Comparison of ENCODE assay signal across 15 cellular contexts in the genomic region with DNA sequence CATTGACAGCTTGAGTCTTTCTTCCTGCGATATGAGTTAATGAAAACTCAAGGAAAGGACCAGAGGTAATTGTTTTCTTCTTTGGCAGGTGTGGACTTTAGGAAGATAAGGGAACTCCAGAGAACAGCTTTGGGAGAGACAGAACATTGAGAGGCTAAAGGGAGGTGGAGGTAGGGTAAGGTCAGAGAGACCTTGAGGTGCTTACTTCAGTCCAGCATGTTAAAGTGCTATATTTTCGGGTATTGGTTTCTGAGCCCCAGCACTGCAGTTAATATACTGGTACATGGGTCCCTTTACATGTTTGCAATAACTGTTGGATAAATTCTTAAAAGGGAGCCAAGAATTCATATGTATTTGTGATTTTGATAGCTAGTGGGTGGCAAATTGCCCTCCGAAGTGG.
DNase-seq lines count a peak whose midpoint lies in the region; ATAC-seq, FAIRE-seq and TF ChIP-seq lines count a peak whose summit lies in the region.
"Had no signal": no experiment of that assay in that cellular context is flagged by ENCODE, and none has a peak within 500 bp of the region (broad histone marks: within the 10 kb centered on the region; RNA-seq: fewer than 3 reads in every experiment).

No MANE protein-coding gene starts in this region.

- H3K9me3 ChIP-seq in mammary epithelial cell (replicated peaks; ENCODE audit: insufficient read depth, low read length) (peaks cover 4% of the 10 kb centered on the region), ascending aorta (no peaks in the 10 kb centered on the region), left lung (peaks cover 0 to 2% of the 10 kb centered on the region in 2 donors)
- H3K9me3 ChIP-seq: BLaER1 treated with 17β-estradiol and CSF1 and Interleukin-3, amounts not matched to agents 10 nM and 100 nM had no signal

- no peaks in the 10 kb centered on the region for H3K36me3 ChIP-seq in mammary epithelial cell (ENCODE audit: insufficient read depth, low read length)
- no peaks in the 10 kb centered on the region for H3K36me3 ChIP-seq in ascending aorta
- H3K36me3 ChIP-seq in left lung: no peaks in the 10 kb centered on the region
- H3K36me3 ChIP-seq: BLaER1 treated with 17β-estradiol and CSF1 and Interleukin-3, amounts not matched to agents 10 nM and 100 nM had no signal

- H3K4me1 ChIP-seq in mammary epithelial cell (ENCODE audit: insufficient read depth, low read length) (peaks cover 34% of the 10 kb centered on the region), ascending aorta (peaks cover 3 to 9% of the 10 kb centered on the region in 2 donors), left lung (peaks cover 5 to 13% of the 10 kb centered on the region in 2 donors)

- dilution Hi-C loops in mammary epithelial cell (cut with HindIII; ENCODE audit: low sequenced_read_pairs): loop anchor here (25.0 kb wide), 1 partner anchor 300 kb away; no protein-coding TSS in a partner anchor

- TF ChIP-seq POLR2A in H54 (IDR thresholded peaks at IDR 0.05; ENCODE audit: low read depth, low read length): no peak

- no peaks in the 10 kb centered on the region for H3K79me2 ChIP-seq in mammary epithelial cell (ENCODE audit: insufficient read depth, low read length)

- no peak overlapping the region for H3K9ac ChIP-seq in mammary epithelial cell (ENCODE audit: insufficient read depth, low read length)
- H3K9ac ChIP-seq: BLaER1 treated with 17β-estradiol and CSF1 and Interleukin-3, amounts not matched to agents 10 nM and 100 nM had no signal

- H4K20me1 ChIP-seq in mammary epithelial cell (ENCODE audit: insufficient read depth, low read length): no peaks in the 10 kb centered on the region
- H4K20me1 ChIP-seq: BLaER1 treated with 17β-estradiol and CSF1 and Interleukin-3, amounts not matched to agents 10 nM and 100 nM had no signal

- ATAC-seq in left lung: peak; percentile 7
- ATAC-seq in activated CD4-positive, alpha-beta T cell treated with anti-CD3 and anti-CD28 coated beads for 36 hours: no peak
- ATAC-seq: CD8-positive, alpha-beta T cell; GM23338 had no signal

- no peaks in the 10 kb centered on the region for H3K27me3 ChIP-seq in mammary epithelial cell (ENCODE audit: insufficient read depth, low read length)
- no peaks in the 10 kb centered on the region for H3K27me3 ChIP-seq in ascending aorta
- H3K27me3 ChIP-seq in left lung: no peaks in the 10 kb centered on the region
- H3K27me3 ChIP-seq: BLaER1 treated with 17β-estradiol and CSF1 and Interleukin-3, amounts not matched to agents 10 nM and 100 nM had no signal

- intact Hi-C loops in mammary epithelial cell (cut with micrococcal nuclease) (no loop called here), MCF 10A (cut with micrococcal nuclease) (no loop called here), ascending aorta (cut with DNase I) (loop anchor here (5.0 kb wide), 2 partner anchors 105 to 160 kb away; no protein-coding TSS in a partner anchor), left lung (cut with DNase I) (loop anchor here in 1 of 2 donors (5.0 to 10.0 kb wide), 2 partner anchors 53 to 320 kb away; partner anchors contain the start of gene THSD4)
- intact Hi-C loops in activated CD4-positive, alpha-beta T cell treated with anti-CD3 and anti-CD28 coated beads for 36 hours (cut with DNase I, micrococcal nuclease): no loop called here

- no TSS peak for BruUV-seq in mammary epithelial cell (replicated peaks; lab: Mats Ljungman, UMichigan)
- BruUV-seq in MCF 10A (replicated peaks; lab: Mats Ljungman, UMichigan): no TSS peak

- WGBS in mammary epithelial cell (ENCODE audit: low coverage, missing lambda C conversion rate): 96% methylated on average over 2 of the region's 3 CpGs

- CTCF ChIA-PET in mammary epithelial cell (lab: Charles Lee; ENCODE audit: low non-redundant PET) (interaction anchor here (0.7 kb wide), 1 partner anchor 312 kb away, joined by 4 read pairs; no protein-coding TSS in a partner anchor), MCF 10A (lab: Yijun Ruan, JAX) (interaction anchor here (0.6 to 1.2 kb wide), 3 partner anchors 51 to 463 kb away, joined by 3 to 5 read pairs (median 3); partner anchors contain the start of gene THSD4)
- CTCF ChIA-PET in activated CD4-positive, alpha-beta T cell treated with anti-CD3 and anti-CD28 coated beads for 36 hours (lab: Charles Lee): interaction anchor here (0.6 to 0.7 kb wide), 3 partner anchors 241 to 613 kb away, joined by 3 to 4 read pairs (median 4); no protein-coding TSS in a partner anchor

- TF ChIP-seq CTCF in mammary epithelial cell (conservative IDR thresholded peaks at IDR 0.05 in 1 of 2, IDR thresholded peaks at IDR 0.05 in 1 of 2; ENCODE audit: extremely low read depth in 1 of 2, insufficient read depth in 1 of 2, low read depth in 1 of 2, low read length in 2 of 2) (no peak), MCF 10A (IDR thresholded peaks at IDR 0.05; ENCODE audit: unreplicated experiment) (no peak), ascending aorta (IDR thresholded peaks at IDR 0.05) (no peak), left lung (IDR thresholded peaks at IDR 0.05) (no peak), coronary artery (IDR thresholded peaks at IDR 0.05) (no peak)

- H3K27me3 Mint-ChIP-seq in MCF 10A (ENCODE audit: insufficient read depth, unreplicated experiment): no peaks in the 10 kb centered on the region
- peaks cover 4% of the 10 kb centered on the region for H3K27me3 Mint-ChIP-seq in activated CD4-positive, alpha-beta T cell treated with anti-CD3 and anti-CD28 coated beads for 36 hours

- H2AFZ ChIP-seq in mammary epithelial cell (ENCODE audit: low read depth, low read length): no peak overlapping the region
- H2AFZ ChIP-seq: GM23338 had no signal

- POLR2A ChIA-PET in MCF 10A (lab: Yijun Ruan, JAX): no interaction called here
- POLR2A ChIA-PET in activated CD4-positive, alpha-beta T cell treated with anti-CD3 and anti-CD28 coated beads for 36 hours (lab: Charles Lee): no interaction called here

- peak overlapping the region; percentile 51 for H3K27ac ChIP-seq in mammary epithelial cell (ENCODE audit: insufficient read depth, low read depth, low read length)
- H3K27ac ChIP-seq in ascending aorta: peak overlapping the region; percentile 70 to 78
- H3K27ac ChIP-seq in left lung: peak overlapping the region; percentile 6 to 36
- H3K27ac ChIP-seq in coronary artery: no peak overlapping the region
- H3K27ac ChIP-seq: 22Rv1; BLaER1 treated with 17β-estradiol and CSF1 and Interleukin-3, amounts not matched to agents 10 nM and 100 nM had no signal

- H3K4me3 Mint-ChIP-seq in MCF 10A (ENCODE audit: unreplicated experiment): no peak overlapping the region
- H3K4me3 Mint-ChIP-seq in activated CD4-positive, alpha-beta T cell treated with anti-CD3 and anti-CD28 coated beads for 36 hours: no peak overlapping the region
- H3K4me3 Mint-ChIP-seq: B cell; CD8-positive, alpha-beta T cell; GM23338; H9 had no signal

- H3K9me3 Mint-ChIP-seq in MCF 10A (ENCODE audit: unreplicated experiment): peaks cover 9% of the 10 kb centered on the region
- H3K9me3 Mint-ChIP-seq in activated CD4-positive, alpha-beta T cell treated with anti-CD3 and anti-CD28 coated beads for 36 hours (ENCODE audit: low read depth): no peaks in the 10 kb centered on the region
- H3K9me3 Mint-ChIP-seq: H9 had no signal

- no peak overlapping the region for H3K4me2 ChIP-seq in mammary epithelial cell (ENCODE audit: insufficient read depth, low read depth, low read length)
- H3K4me2 ChIP-seq: BLaER1 treated with 17β-estradiol and CSF1 and Interleukin-3, amounts not matched to agents 10 nM and 100 nM; GM23338 had no signal

- DNase-seq in mammary epithelial cell: no peak
- no peak for DNase-seq in MCF 10A (ENCODE audit: unreplicated experiment)
- DNase-seq in ascending aorta (ENCODE audit: low spot score in 2 of 2): no peak
- no peak for DNase-seq in left lung
- DNase-seq in H54 (ENCODE audit: insufficient read length, low spot score): no peak
- DNase-seq in activated CD4-positive, alpha-beta T cell treated with anti-CD3 and anti-CD28 coated beads for 36 hours: no peak
- no peak for DNase-seq in coronary artery (ENCODE audit: low spot score)
- DNase-seq: CD8-positive, alpha-beta T cell; DMS79 treated with DMSO at 0.1 percent for 48 hours; GF-D8; H9 had no signal

- no peak for FAIRE-seq in H54 (lab: Jason Lieb, UNC)

- H3K4me3 ChIP-seq in mammary epithelial cell (replicated peaks in 1 of 3; ENCODE audit: insufficient read depth in 1 of 3, low read depth in 2 of 3, low read length in 3 of 3) (no peak overlapping the region), ascending aorta (no peak overlapping the region), left lung (no peak overlapping the region), coronary artery (no peak overlapping the region)
- H3K4me3 ChIP-seq: BLaER1 treated with 17β-estradiol and CSF1 and Interleukin-3, amounts not matched to agents 10 nM and 100 nM; GM23338 had no signal

- in situ Hi-C loops in mammary epithelial cell (cut with MboI; ENCODE audit: low sequenced_read_pairs in 2 of 2): no loop called here

- H3K4me1 Mint-ChIP-seq in MCF 10A (ENCODE audit: insufficient read depth, unreplicated experiment): peaks cover 16% of the 10 kb centered on the region
- H3K4me1 Mint-ChIP-seq in activated CD4-positive, alpha-beta T cell treated with anti-CD3 and anti-CD28 coated beads for 36 hours: no peaks in the 10 kb centered on the region
- H3K4me1 Mint-ChIP-seq: B cell had no signal

- no peak overlapping the region for H3K27ac Mint-ChIP-seq in MCF 10A (ENCODE audit: low read depth, unreplicated experiment)
- no peak overlapping the region for H3K27ac Mint-ChIP-seq in activated CD4-positive, alpha-beta T cell treated with anti-CD3 and anti-CD28 coated beads for 36 hours
- H3K27ac Mint-ChIP-seq: B cell; CD8-positive, alpha-beta T cell; GM23338; H9 had no signal

- H3K36me3 Mint-ChIP-seq in MCF 10A (ENCODE audit: insufficient read depth, unreplicated experiment): no peaks in the 10 kb centered on the region
- H3K36me3 Mint-ChIP-seq in activated CD4-positive, alpha-beta T cell treated with anti-CD3 and anti-CD28 coated beads for 36 hours (ENCODE audit: low read depth): no peaks in the 10 kb centered on the region
- H3K36me3 Mint-ChIP-seq: CD8-positive, alpha-beta T cell had no signal

Comparison
In these comparisons a context has a peak if more than half of its experiments do, and no peak if none do; other contexts are left out.
1. H3K27ac ChIP-seq: peak in mammary epithelial cell (single experiment), ascending aorta (2 of 2) and left lung (2 of 2); none in coronary artery (0 of 2).